21 cellular contexts compared by ENCODE assay signal in the genomic region with DNA sequence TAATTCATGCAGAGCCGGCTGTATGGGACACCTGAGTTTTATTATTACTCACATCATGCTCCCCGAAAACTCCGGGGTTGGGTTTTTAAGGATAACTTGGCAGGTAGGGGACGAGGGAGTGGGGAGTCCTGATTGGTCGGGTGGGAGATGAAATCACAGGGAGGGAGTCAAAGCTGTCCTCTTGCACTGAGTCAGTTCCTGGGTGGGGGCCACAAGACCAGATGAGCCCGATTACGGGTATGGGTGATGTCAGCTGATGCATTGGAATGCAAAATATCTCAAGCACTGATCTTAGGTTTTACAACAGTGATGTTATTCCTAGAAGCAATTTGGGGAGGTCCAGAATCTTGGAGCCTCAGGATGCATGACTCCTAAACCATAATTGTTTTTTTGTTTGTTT. TPM values are rescaled to one million over a fixed set of nuclear protein-coding genes. Genes with fewer than 3 reads are reported as not detected.
DNase-seq lines count a peak whose midpoint lies in the region; ATAC-seq and TF ChIP-seq lines count a peak whose summit lies in the region.
"Had no signal": no experiment of that assay in that cellular context is flagged by ENCODE, and none has a peak within 500 bp of the region (broad histone marks: within the 10 kb centered on the region; RNA-seq: fewer than 3 reads in every experiment).

No MANE protein-coding gene starts in this region.

- no peak overlapping the region for H3K27ac Mint-ChIP-seq in effector memory CD8-positive, alpha-beta T cell
- no peak overlapping the region for H3K27ac Mint-ChIP-seq in endodermal cell
- H3K27ac Mint-ChIP-seq: activated CD4-positive, alpha-beta memory T cell treated with anti-CD3 and anti-CD28 coated beads for 36 hours; activated T-cell treated with anti-CD3 and anti-CD28 coated beads, Interleukin-2, amount 50 U/mL, for 72 hours had no signal

- peaks cover 0 to 5% of the 10 kb centered on the region in 2 donors for H3K4me1 Mint-ChIP-seq in effector memory CD8-positive, alpha-beta T cell (ENCODE audit: low read depth in 2 of 2)
- peaks cover 35% of the 10 kb centered on the region for H3K4me1 Mint-ChIP-seq in endodermal cell

- CTCF ChIA-PET in mammary epithelial cell (lab: Charles Lee; ENCODE audit: low non-redundant PET), result no interaction called here

- no peaks in the 10 kb centered on the region for H3K9me3 Mint-ChIP-seq in effector memory CD8-positive, alpha-beta T cell
- H3K9me3 Mint-ChIP-seq in endodermal cell, result no peaks in the 10 kb centered on the region
- H3K9me3 Mint-ChIP-seq: activated CD4-positive, alpha-beta memory T cell treated with anti-CD3 and anti-CD28 coated beads for 36 hours; activated T-cell treated with anti-CD3 and anti-CD28 coated beads, Interleukin-2, amount 50 U/mL, for 72 hours; CD4-positive, CD25-positive, alpha-beta regulatory T cell had no signal

- no peak overlapping the region for H3K4me2 ChIP-seq in mammary epithelial cell (ENCODE audit: insufficient read depth, low read depth, low read length)

- WGBS in mammary epithelial cell (ENCODE audit: low coverage, missing lambda C conversion rate), result 58% methylated on average over 7 of the region's 7 CpGs
- WGBS in endodermal cell (ENCODE audit: insufficient coverage in 1 of 2, insufficient read length in 1 of 2), 2 experiments, result 83 to 92% methylated on average over 6 to 7 of the region's 7 CpGs

- dilution Hi-C loops in mammary epithelial cell (cut with HindIII; ENCODE audit: low sequenced_read_pairs), result loop anchor here (5.0 kb wide), 2 partner anchors 36 to 89 kb away; no protein-coding TSS in a partner anchor

- H3K27me3 ChIP-seq in mammary epithelial cell (ENCODE audit: insufficient read depth, low read length), result no peaks in the 10 kb centered on the region
- H3K27me3 ChIP-seq in breast epithelium, result no peaks in the 10 kb centered on the region
- no peaks in the 10 kb centered on the region for H3K27me3 ChIP-seq in endodermal cell (ENCODE audit: control insufficient read depth, insufficient read depth, low read length, poor library complexity, severe bottlenecking)

- no peaks in the 10 kb centered on the region for H3K36me3 ChIP-seq in mammary epithelial cell (ENCODE audit: insufficient read depth, low read length)
- no peaks in the 10 kb centered on the region for H3K36me3 ChIP-seq in breast epithelium
- no peaks in the 10 kb centered on the region for H3K36me3 ChIP-seq in endodermal cell (ENCODE audit: control insufficient read depth, insufficient read depth, low read length)
- H3K36me3 ChIP-seq: thoracic aorta had no signal

- H3K9me3 ChIP-seq in mammary epithelial cell (replicated peaks; ENCODE audit: insufficient read depth, low read length) (no peaks in the 10 kb centered on the region), breast epithelium (no peaks in the 10 kb centered on the region), endodermal cell (ENCODE audit: control insufficient read depth, low read length) (no peaks in the 10 kb centered on the region)
- H3K9me3 ChIP-seq: thoracic aorta had no signal

- H3K9ac ChIP-seq in mammary epithelial cell (ENCODE audit: insufficient read depth, low read length) (no peak overlapping the region), endodermal cell (ENCODE audit: extremely low read depth, low read length, poor library complexity, severe bottlenecking) (no peak overlapping the region)

- no peak overlapping the region for H2AFZ ChIP-seq in mammary epithelial cell (ENCODE audit: low read depth, low read length)

- peaks cover 6% of the 10 kb centered on the region for H3K36me3 Mint-ChIP-seq in effector memory CD8-positive, alpha-beta T cell (ENCODE audit: insufficient read depth)
- H3K36me3 Mint-ChIP-seq in endodermal cell (ENCODE audit: low read depth), result no peaks in the 10 kb centered on the region
- H3K36me3 Mint-ChIP-seq: activated CD4-positive, alpha-beta memory T cell treated with anti-CD3 and anti-CD28 coated beads for 36 hours; CD4-positive, CD25-positive, alpha-beta regulatory T cell had no signal

- ATAC-seq in effector memory CD8-positive, alpha-beta T cell (replicated peaks), result no peak
- ATAC-seq in HG02981 (IDR thresholded peaks at IDR 0.05; ENCODE audit: unreplicated experiment), result no peak
- ATAC-seq: GM12878, HCT116, left colon had no signal

- H4K20me1 ChIP-seq in mammary epithelial cell (ENCODE audit: insufficient read depth, low read length), result no peaks in the 10 kb centered on the region

- TF ChIP-seq CTCF in mammary epithelial cell (conservative IDR thresholded peaks at IDR 0.05 in 1 of 2, IDR thresholded peaks at IDR 0.05 in 1 of 2; ENCODE audit: extremely low read depth in 1 of 2, insufficient read depth in 1 of 2, low read depth in 1 of 2, low read length in 2 of 2), result no peak
- no peak for TF ChIP-seq CTCF in breast epithelium (IDR thresholded peaks at IDR 0.05)
- TF ChIP-seq CTCF in fibroblast of villous mesenchyme (IDR thresholded peaks at IDR 0.05; ENCODE audit: insufficient read depth, low read depth, low read length), result no peak
- TF ChIP-seq CTCF in endodermal cell (conservative IDR thresholded peaks at IDR 0.05), result no peak

- TF ChIP-seq POLR2A in breast epithelium (IDR thresholded peaks at IDR 0.05), result no peak

- H3K79me2 ChIP-seq in mammary epithelial cell (ENCODE audit: insufficient read depth, low read length), result no peaks in the 10 kb centered on the region

- H3K4me3 ChIP-seq in mammary epithelial cell (replicated peaks in 1 of 3; ENCODE audit: insufficient read depth in 1 of 3, low read depth in 2 of 3, low read length in 3 of 3) (no peak overlapping the region), breast epithelium (no peak overlapping the region), fibroblast of villous mesenchyme (ENCODE audit: low read depth, low read length) (no peak overlapping the region), endodermal cell (ENCODE audit: low read length) (no peak overlapping the region)
- H3K4me3 ChIP-seq: GM12878, thoracic aorta had no signal

- H3K4me1 ChIP-seq in mammary epithelial cell (ENCODE audit: insufficient read depth, low read length) (peaks cover 8% of the 10 kb centered on the region), breast epithelium (no peaks in the 10 kb centered on the region), endodermal cell (ENCODE audit: control insufficient read depth, insufficient read depth, low read length) (peaks cover 17% of the 10 kb centered on the region)

- intact Hi-C loops in mammary epithelial cell (cut with micrococcal nuclease) (no loop called here), breast epithelium (cut with DNase I; ENCODE audit: low total_unique reads) (no loop called here)

- H3K27me3 Mint-ChIP-seq in effector memory CD8-positive, alpha-beta T cell, result peaks cover 11 to 44% of the 10 kb centered on the region in 2 donors
- H3K27me3 Mint-ChIP-seq in endodermal cell (ENCODE audit: insufficient read depth), result peaks cover 11% of the 10 kb centered on the region
- H3K27me3 Mint-ChIP-seq: activated CD4-positive, alpha-beta memory T cell treated with anti-CD3 and anti-CD28 coated beads for 36 hours had no signal

- in situ Hi-C loops in mammary epithelial cell (cut with MboI; ENCODE audit: low sequenced_read_pairs in 2 of 2), result no loop called here

- no peak overlapping the region for H3K4me3 Mint-ChIP-seq in effector memory CD8-positive, alpha-beta T cell
- no peak overlapping the region for H3K4me3 Mint-ChIP-seq in endodermal cell
- H3K4me3 Mint-ChIP-seq: activated CD4-positive, alpha-beta memory T cell treated with anti-CD3 and anti-CD28 coated beads for 36 hours; activated T-cell treated with anti-CD3 and anti-CD28 coated beads, Interleukin-2, amount 50 U/mL, for 72 hours; CD4-positive, CD25-positive, alpha-beta regulatory T cell had no signal

- H3K27ac ChIP-seq in mammary epithelial cell (ENCODE audit: insufficient read depth, low read depth, low read length) (no peak overlapping the region), breast epithelium (no peak overlapping the region), endodermal cell (ENCODE audit: low read depth, low read length) (no peak overlapping the region)
- H3K27ac ChIP-seq: thoracic aorta had no signal

- no TSS peak for BruUV-seq in mammary epithelial cell (replicated peaks; lab: Mats Ljungman, UMichigan)

- DNase-seq in mammary epithelial cell (peak; percentile 66), breast epithelium (ENCODE audit: low spot score in 2 of 2) (no peak), amniotic epithelial cell (ENCODE audit: low read depth) (peak; percentile 34), fibroblast of villous mesenchyme (ENCODE audit: low read depth) (peak; percentile 58), endodermal cell (no peak), Kasumi-1 (lab: John Stamatoyannopoulos, UW) (no peak)
- no peak for DNase-seq in effector memory CD8-positive, alpha-beta T cell
- DNase-seq: 8988T; activated CD4-positive, alpha-beta memory T cell treated with anti-CD3 and anti-CD28 coated beads for 36 hours; activated T-cell treated with anti-CD3 and anti-CD28 coated beads, Interleukin-2, amount 50 U/mL, for 72 hours; CD4-positive, CD25-positive, alpha-beta regulatory T cell; DND-41; hippocampal formation; left colon; NCI-H146; NCI-H446 treated with DMSO at 0.1 percent for 48 hours; stimulated activated CD4-positive, alpha-beta T cell treated with anti-CD3 and anti-CD28 coated beads, Interleukin-4, amount 100 ng/mL, for 24 hours had no signal

RNA-seq across cellular contexts. Expression of gene COG3, which starts 18.6 kb away (rescaled TPM):
- total RNA-seq in mammary epithelial cell (10 to 100 TPM; 35.7 to 39.0 TPM), breast epithelium (10 to 100 TPM; 30.4 to 45.1 (median 39.7) TPM), fibroblast of villous mesenchyme (39.6 and 41.0 TPM in 2 replicates), endodermal cell (10 to 100 TPM; 21.8 to 23.8 TPM)
- polyA plus RNA-seq in mammary epithelial cell, result 17.0 TPM
- polyA minus RNA-seq in mammary epithelial cell, result 20.1 TPM
- 21.4 TPM for polyA plus RNA-seq in endodermal cell (2013, experiment 1 of 2)
- polyA plus RNA-seq in endodermal cell (2013, experiment 2 of 2), result 20.8 TPM

RNA-seq across cellular contexts. Expression of gene SLC25A30, which starts 28.0 kb away (rescaled TPM):
- total RNA-seq in mammary epithelial cell, result 10 to 100 TPM; 21.5 to 31.1 TPM
- polyA plus RNA-seq in mammary epithelial cell, result 15.1 TPM
- polyA minus RNA-seq in mammary epithelial cell, result 81.2 TPM
- total RNA-seq in breast epithelium, result 10 to 100 TPM; 11.7 to 20.3 (median 14.4) TPM
- total RNA-seq in fibroblast of villous mesenchyme, result 18.0 and 24.2 TPM in 2 replicates
- 10 to 100 TPM in 1 of 2 donors, 1 to 10 TPM in 1; 9.9 to 12.4 TPM for total RNA-seq in endodermal cell
- polyA plus RNA-seq in endodermal cell (2013, experiment 1 of 2), result 7.4 TPM
- 6.5 TPM for polyA plus RNA-seq in endodermal cell (2013, experiment 2 of 2)

Comparison
In these comparisons a context has a peak if more than half of its experiments do, and no peak if none do; other contexts are left out.
1. DNase-seq: peak in mammary epithelial cell (single experiment), amniotic epithelial cell (single experiment) and fibroblast of villous mesenchyme (single experiment); none in breast epithelium (0 of 2), effector memory CD8-positive, alpha-beta T cell (0 of 3), endodermal cell (single experiment) and Kasumi-1 (0 of 2).